ENCODE assay signal across 10 cellular contexts in the genomic region with DNA sequence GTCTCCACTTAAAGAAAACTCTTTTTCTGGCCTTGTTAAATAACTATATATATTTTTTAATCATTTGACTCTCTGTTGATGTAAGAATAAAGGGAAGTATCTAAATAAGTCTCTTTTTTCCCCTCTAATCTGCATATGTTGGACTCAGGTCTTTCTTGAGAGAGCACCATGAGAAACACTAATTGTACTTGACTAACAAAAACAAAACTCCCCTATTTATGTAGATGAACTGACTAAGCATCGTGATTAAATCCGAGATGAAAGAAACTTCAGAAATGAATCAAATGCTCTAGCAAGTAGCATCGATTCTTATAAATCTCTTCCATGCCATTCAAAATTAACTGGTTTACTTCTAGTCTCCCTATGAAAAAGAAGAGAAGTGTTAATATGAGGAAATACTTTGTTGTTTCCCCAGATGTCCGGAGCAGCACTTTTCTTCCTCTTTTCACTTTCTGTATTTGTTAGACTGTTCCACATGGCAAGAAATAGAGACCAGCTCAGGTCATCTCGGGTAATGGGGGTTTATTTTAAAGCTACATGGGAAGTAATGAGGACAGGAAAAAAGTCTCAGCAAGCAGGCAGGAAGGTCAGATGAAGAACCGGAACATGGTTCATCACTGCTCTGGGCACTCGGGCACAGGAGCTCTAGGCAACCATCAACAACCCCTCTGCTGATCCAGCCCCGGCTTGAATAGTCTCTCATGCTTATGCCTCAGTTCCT.
DNase-seq lines count a peak whose midpoint lies in the region; ATAC-seq and TF ChIP-seq lines count a peak whose summit lies in the region.
"Had no signal": no experiment of that assay in that cellular context is flagged by ENCODE, and none has a peak within 500 bp of the region (broad histone marks: within the 10 kb centered on the region; RNA-seq: fewer than 3 reads in every experiment).

No MANE protein-coding gene starts in this region.

- H3K4me1 Mint-ChIP-seq in chondrocyte (ENCODE audit: low read depth), result no peaks in the 10 kb centered on the region

- no peak overlapping the region for H3K4me3 ChIP-seq in suprapubic skin
- H3K4me3 ChIP-seq: skin epidermis had no signal

- H3K9me3 ChIP-seq in suprapubic skin, result no peaks in the 10 kb centered on the region

- TF ChIP-seq POLR2A in suprapubic skin (IDR thresholded peaks at IDR 0.05), result no peak

- no peak for TF ChIP-seq CTCF in chondrocyte (IDR thresholded peaks at IDR 0.05)
- no peak for TF ChIP-seq CTCF in suprapubic skin (IDR thresholded peaks at IDR 0.05)

- no peak overlapping the region for H3K27ac Mint-ChIP-seq in chondrocyte (ENCODE audit: unreplicated experiment)

- DNase-seq in SKM-1 treated with dmso at 0.1 percent for 144 hours (lab: John Stamatoyannopoulos, UW; ENCODE audit: unreplicated experiment) (peak; percentile 97), chondrocyte (ENCODE audit: low spot score) (no peak), suprapubic skin (ENCODE audit: low spot score in 2 of 2) (no peak), 8988T (no peak)
- DNase-seq in effector CD8-positive, alpha-beta T cell (lab: John Stamatoyannopoulos, UW), result no peak
- DNase-seq: NCI-H510A had no signal

- TF ChIP-seq EP300 in suprapubic skin (IDR thresholded peaks at IDR 0.05), result no peak

- H3K36me3 ChIP-seq in suprapubic skin, result no peaks in the 10 kb centered on the region

- ATAC-seq in GM18508 (IDR thresholded peaks at IDR 0.05; ENCODE audit: insufficient read depth, unreplicated experiment) (peak; percentile 89), GM21515 (IDR thresholded peaks at IDR 0.05; ENCODE audit: unreplicated experiment) (peak; percentile 86), HG03159 (IDR thresholded peaks at IDR 0.05; ENCODE audit: unreplicated experiment) (peak; percentile 77)

- no peaks in the 10 kb centered on the region for H3K27me3 ChIP-seq in suprapubic skin

- WGBS in suprapubic skin, result 53% methylated on average over 8 of the region's 8 CpGs

- no peak overlapping the region for H3K27ac ChIP-seq in suprapubic skin
- H3K27ac ChIP-seq: skin epidermis had no signal

- no peak overlapping the region for H3K4me3 Mint-ChIP-seq in chondrocyte (ENCODE audit: unreplicated experiment)

- H3K36me3 Mint-ChIP-seq in chondrocyte (ENCODE audit: low read depth), result no peaks in the 10 kb centered on the region

- no peaks in the 10 kb centered on the region for H3K4me1 ChIP-seq in suprapubic skin

- no peaks in the 10 kb centered on the region for H3K27me3 Mint-ChIP-seq in chondrocyte (ENCODE audit: low read depth)

- no peaks in the 10 kb centered on the region for H3K9me3 Mint-ChIP-seq in chondrocyte (ENCODE audit: low read depth)
